14 cellular contexts compared by ENCODE assay signal in genomic region chr5:134084166-134084565, GRCh38.
"Had no signal": no experiment of that assay in that cellular context is flagged by ENCODE, and none has a peak within 500 bp of the region (broad histone marks: within the 10 kb centered on the region; RNA-seq: fewer than 3 reads in every experiment).

No MANE protein-coding gene starts in this region.

- H3K27ac ChIP-seq: brain microvascular endothelial cell, right atrium auricular region, tibial nerve had no signal

- H3K4me1 ChIP-seq: right atrium auricular region had no signal

- H3K9me3 ChIP-seq: right atrium auricular region, tibial nerve had no signal

- H3K9me3 Mint-ChIP-seq: endodermal cell had no signal

- H3K4me3 Mint-ChIP-seq: activated CD8-positive, alpha-beta T cell treated with anti-CD3 and anti-CD28 coated beads, Interleukin-2, amount 10 ng/mL, durations not matched to agents 7 days and 5 days; endodermal cell had no signal

- H3K36me3 ChIP-seq: brain microvascular endothelial cell, right atrium auricular region, tibial nerve had no signal

- DNase-seq: activated CD4-positive, CD25-positive, alpha-beta regulatory T cell; activated CD8-positive, alpha-beta T cell treated with anti-CD3 and anti-CD28 coated beads, Interleukin-2, amount 10 ng/mL, durations not matched to agents 7 days and 5 days; activated gamma-delta T cell; amygdala; brain microvascular endothelial cell; cerebellar nuclear complex; dermis blood vessel endothelial cell; endodermal cell; hippocampal formation; kidney glomerular epithelial cell; SHP77 treated with DMSO at 0.1 percent for 48 hours had no signal

- H3K4me3 ChIP-seq: right atrium auricular region, smooth muscle cell, tibial nerve had no signal

- ATAC-seq: activated CD8-positive, alpha-beta T cell treated with anti-CD3 and anti-CD28 coated beads, Interleukin-2, amount 10 ng/mL, durations not matched to agents 7 days and 5 days had no signal

- H3K27ac Mint-ChIP-seq: endodermal cell had no signal

- H3K4me2 ChIP-seq: smooth muscle cell had no signal

- H3K27me3 ChIP-seq: brain microvascular endothelial cell, right atrium auricular region, tibial nerve had no signal
